8 cellular contexts compared by ENCODE assay signal in the genomic region with DNA sequence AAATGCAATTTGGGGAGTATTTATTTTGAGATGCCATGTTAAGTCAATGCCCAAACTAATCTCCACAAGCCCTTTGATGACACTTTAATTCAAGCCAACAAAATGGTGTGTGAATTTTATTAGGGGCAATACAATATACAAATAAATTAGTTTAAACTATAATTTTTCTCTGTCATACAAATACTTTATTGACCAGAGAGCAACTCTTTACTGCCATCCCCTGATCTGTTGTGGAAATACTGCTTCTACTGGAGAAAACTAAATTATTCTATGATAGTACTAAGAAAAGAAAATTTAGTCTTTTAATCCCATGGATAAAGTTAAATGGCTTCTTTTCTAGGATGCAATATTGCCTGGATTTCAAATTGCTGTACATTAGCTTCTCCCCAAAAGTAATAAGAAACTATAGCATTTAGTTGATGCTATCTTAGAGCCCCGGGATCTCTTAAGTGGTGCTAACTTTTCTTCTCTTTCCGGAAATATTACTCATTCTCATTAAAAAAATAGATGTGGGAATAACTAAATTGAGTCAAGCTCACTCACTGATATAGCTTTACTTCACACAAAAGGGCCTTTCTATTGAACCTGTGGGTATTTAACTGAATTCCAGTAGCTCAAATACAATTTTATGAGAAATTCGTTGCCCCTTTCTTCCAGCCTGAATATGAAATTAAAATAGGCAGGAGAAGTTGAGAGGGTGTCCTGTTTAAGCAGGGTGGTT. TPM values are rescaled to one million over a fixed set of nuclear protein-coding genes. Genes with fewer than 3 reads are reported as not detected.
DNase-seq lines count a peak whose midpoint lies in the region; ATAC-seq and TF ChIP-seq lines count a peak whose summit lies in the region.

No MANE protein-coding gene starts in this region.

- ATAC-seq in Right ventricle myocardium inferior, result no peak

- intact Hi-C loops in Right ventricle myocardium inferior (cut with DNase I), result loop anchor here (5.0 kb wide), 3 partner anchors 41 to 106 kb away; no protein-coding TSS in a partner anchor

- CTCF ChIA-PET in HEK293T (lab: Yijun Ruan, JAX), result interaction anchor here (0.6 to 2.7 kb wide), 14 partner anchors 8 to 1728 kb away, joined by 3 to 87 read pairs (median 4); a partner anchor contains a TSS

- no peak overlapping the region for H3K4me2 ChIP-seq in hepatocyte

- H3K27ac ChIP-seq in hepatocyte, result no peak overlapping the region

- DNase-seq in AG08396 (ENCODE audit: low spot score) (peak; percentile 29), HEK293T (ENCODE audit: extremely low spot score) (peak; percentile 22), SKM-1 treated with dmso at 0.1 percent for 144 hours (lab: John Stamatoyannopoulos, UW; ENCODE audit: unreplicated experiment) (peak; percentile 13), hepatocyte (ENCODE audit: low spot score) (peak; percentile 32), 8988T (no peak), Right ventricle myocardium inferior (ENCODE audit: missing footprints) (no peak)
- DNase-seq in activated T-cell treated with anti-CD3 and anti-CD28 coated beads, Interleukin-2, amount 50 U/mL, for 24 hours, result no peak
- no peak for DNase-seq in activated T-cell treated with anti-CD3 and anti-CD28 coated beads, Interleukin-2, amount 50 U/mL, for 48 hours

- POLR2A ChIA-PET in HEK293T (lab: Yijun Ruan, JAX), result interaction anchor here (1.0 to 1.4 kb wide), 2 partner anchors 49 to 94 kb away, joined by 3 read pairs; no protein-coding TSS in a partner anchor

- H3K27me3 ChIP-seq in hepatocyte, result no peaks in the 10 kb centered on the region

- no peaks in the 10 kb centered on the region for H3K36me3 ChIP-seq in hepatocyte (replicated peaks; ENCODE audit: insufficient read depth, low read depth)

- WGBS in hepatocyte (ENCODE audit: low lambda C conversion rate, missing lambda C conversion rate), result 88% methylated on average over 3 of the region's 3 CpGs

- H2AFZ ChIP-seq in hepatocyte, result no peak overlapping the region

- no peaks in the 10 kb centered on the region for H3K9me3 Mint-ChIP-seq in activated T-cell treated with anti-CD3 and anti-CD28 coated beads, Interleukin-2, amount 50 U/mL, for 24 hours

- TF ChIP-seq CTCF in hepatocyte (IDR thresholded peaks at IDR 0.05; ENCODE audit: poor library complexity), result peak; percentile 77

- H3K4me3 ChIP-seq in hepatocyte, result no peak overlapping the region

- H4K20me1 ChIP-seq in hepatocyte (ENCODE audit: insufficient read depth, poor library complexity, severe bottlenecking), result no peaks in the 10 kb centered on the region

- no peak overlapping the region for H3K4me3 Mint-ChIP-seq in activated T-cell treated with anti-CD3 and anti-CD28 coated beads, Interleukin-2, amount 50 U/mL, for 24 hours

- peaks cover 14% of the 10 kb centered on the region for H3K27me3 Mint-ChIP-seq in activated T-cell treated with anti-CD3 and anti-CD28 coated beads, Interleukin-2, amount 50 U/mL, for 24 hours

- H3K79me2 ChIP-seq in hepatocyte, result no peaks in the 10 kb centered on the region

- no peaks in the 10 kb centered on the region for H3K9me2 ChIP-seq in hepatocyte (replicated peaks; ENCODE audit: insufficient read depth)

- no peaks in the 10 kb centered on the region for H3K36me3 Mint-ChIP-seq in activated T-cell treated with anti-CD3 and anti-CD28 coated beads, Interleukin-2, amount 50 U/mL, for 24 hours (ENCODE audit: low read depth)

- H3K9me3 ChIP-seq in hepatocyte (ENCODE audit: low read depth), result no peaks in the 10 kb centered on the region

- no peaks in the 10 kb centered on the region for H3K4me1 ChIP-seq in hepatocyte (ENCODE audit: insufficient read depth)

- H3K27ac Mint-ChIP-seq in activated T-cell treated with anti-CD3 and anti-CD28 coated beads, Interleukin-2, amount 50 U/mL, for 24 hours, result no peak overlapping the region

- no peaks in the 10 kb centered on the region for H3K4me1 Mint-ChIP-seq in activated T-cell treated with anti-CD3 and anti-CD28 coated beads, Interleukin-2, amount 50 U/mL, for 24 hours (ENCODE audit: low read depth)

TF ChIP-seq in HEK293T, 16 proteins besides CTCF, POLR2A, EP300 and RAD21:
- TF ChIP-seq CTBP1 (IDR thresholded peaks at IDR 0.05; ENCODE audit: borderline replicate concordance), result no peak
- TF ChIP-seq, protein P1, sequence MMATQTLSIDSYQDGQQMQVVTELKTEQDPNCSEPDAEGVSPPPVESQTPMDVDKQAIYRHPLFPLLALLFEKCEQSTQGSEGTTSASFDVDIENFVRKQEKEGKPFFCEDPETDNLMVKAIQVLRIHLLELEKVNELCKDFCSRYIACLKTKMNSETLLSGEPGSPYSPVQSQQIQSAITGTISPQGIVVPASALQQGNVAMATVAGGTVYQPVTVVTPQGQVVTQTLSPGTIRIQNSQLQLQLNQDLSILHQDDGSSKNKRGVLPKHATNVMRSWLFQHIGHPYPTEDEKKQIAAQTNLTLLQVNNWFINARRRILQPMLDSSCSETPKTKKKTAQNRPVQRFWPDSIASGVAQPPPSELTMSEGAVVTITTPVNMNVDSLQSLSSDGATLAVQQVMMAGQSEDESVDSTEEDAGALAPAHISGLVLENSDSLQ (IDR thresholded peaks at IDR 0.05), result peak; percentile 20; the same call in 1 of the 2 replicates
TF ChIP-seq in HEK293T: peak in this region for 1.

RNA-seq across cellular contexts. Expression of a gene that starts 49.2 kb away (rescaled TPM):
- total RNA-seq in hepatocyte (124 and 126 TPM in 2 replicates), Right ventricle myocardium inferior (4.5 TPM)
- polyA plus RNA-seq in hepatocyte, result 104 and 115 TPM in 2 replicates

RNA-seq across cellular contexts. Expression of a gene that starts 58.7 kb away (rescaled TPM):
- total RNA-seq in hepatocyte, result 0.24 and 0.60 TPM in 2 replicates
- polyA plus RNA-seq in hepatocyte, result 0.96 TPM in 1 of 2 replicates, not detected in the other
- not detected for total RNA-seq in Right ventricle myocardium inferior

Comparison
In these comparisons a context has a peak if more than half of its experiments do, and no peak if none do; other contexts are left out.
1. DNase-seq: peak in AG08396 (single experiment), HEK293T (single experiment), SKM-1 treated with dmso at 0.1 percent for 144 hours (single experiment) and hepatocyte (single experiment); none in 8988T (single experiment), activated T-cell treated with anti-CD3 and anti-CD28 coated beads, Interleukin-2, amount 50 U/mL, for 24 hours (single experiment), activated T-cell treated with anti-CD3 and anti-CD28 coated beads, Interleukin-2, amount 50 U/mL, for 48 hours (0 of 2) and Right ventricle myocardium inferior (single experiment).
2. RNA of a gene that starts 49.2 kb away (total RNA-seq): 124 to 126 TPM in hepatocyte; 4.5 TPM in Right ventricle myocardium inferior (single experiment); every median in the first group is over 10 times any median in the second.